Comparison of ENCODE assay signal across 14 cellular contexts in the genomic region with DNA sequence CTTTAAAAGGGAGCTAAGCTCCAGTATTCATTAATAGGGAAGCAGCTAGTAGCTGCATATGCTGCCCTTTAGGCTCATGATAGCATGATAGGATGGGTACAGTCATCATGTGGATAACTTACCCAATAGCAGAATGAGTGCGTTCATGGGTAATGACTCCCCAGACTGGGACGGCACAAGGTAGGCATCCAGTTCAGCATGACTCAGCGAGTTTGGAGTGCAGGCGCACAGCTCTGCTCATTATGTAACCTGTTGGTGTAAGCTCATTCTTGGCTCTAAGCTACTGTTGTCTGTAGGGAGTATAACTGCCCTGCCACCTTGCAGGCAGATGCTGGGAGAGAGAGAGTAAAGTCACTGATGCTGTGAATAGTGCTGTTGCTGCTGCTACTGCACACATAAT.
DNase-seq lines count a peak whose midpoint lies in the region; ATAC-seq and TF ChIP-seq lines count a peak whose summit lies in the region.
"Had no signal": no experiment of that assay in that cellular context is flagged by ENCODE, and none has a peak within 500 bp of the region (broad histone marks: within the 10 kb centered on the region; RNA-seq: fewer than 3 reads in every experiment).

No MANE protein-coding gene starts in this region.

- H3K9me3 ChIP-seq in body of pancreas (no peaks in the 10 kb centered on the region), right cardiac atrium (ENCODE audit: control insufficient read depth, low read length) (no peaks in the 10 kb centered on the region)

- peaks cover 4% of the 10 kb centered on the region for H3K27me3 Mint-ChIP-seq in nephron progenitor cell (ENCODE audit: low read depth, poor library complexity)
- H3K27me3 Mint-ChIP-seq: progenitor cell of endocrine pancreas had no signal

- H3K4me3 ChIP-seq in body of pancreas: no peak overlapping the region
- H3K4me3 ChIP-seq in right cardiac atrium (ENCODE audit: low read length): no peak overlapping the region
- H3K4me3 ChIP-seq: tibial nerve had no signal

- H3K36me3 ChIP-seq in body of pancreas (replicated peaks in 1 of 2; ENCODE audit: insufficient read depth in 1 of 2, low read depth in 2 of 2): no peaks in the 10 kb centered on the region
- H3K36me3 ChIP-seq: tibial nerve had no signal

- H3K36me3 Mint-ChIP-seq in nephron progenitor cell (ENCODE audit: low read depth): no peaks in the 10 kb centered on the region
- H3K36me3 Mint-ChIP-seq: brain had no signal

- H3K27ac Mint-ChIP-seq in nephron progenitor cell: no peak overlapping the region
- H3K27ac Mint-ChIP-seq: brain, progenitor cell of endocrine pancreas had no signal

- H3K4me1 ChIP-seq in body of pancreas: peaks cover 16% of the 10 kb centered on the region
- no peaks in the 10 kb centered on the region for H3K4me1 ChIP-seq in right cardiac atrium (ENCODE audit: control insufficient read depth, insufficient read depth, low read length)
- H3K4me1 ChIP-seq: tibial nerve had no signal

- H3K27ac ChIP-seq in body of pancreas (peak overlapping the region in 1 of 4 donors; percentile 32), right cardiac atrium (ENCODE audit: low read length) (no peak overlapping the region)
- H3K27ac ChIP-seq: tibial nerve had no signal

- in situ Hi-C loops in KBM-7 (cut with MboI; ENCODE audit: low pct_unique_long_range_greater_than_20kb, low sequenced_read_pairs): no loop called here

- H3K4me1 Mint-ChIP-seq in nephron progenitor cell: no peaks in the 10 kb centered on the region
- H3K4me1 Mint-ChIP-seq: brain had no signal

- no peak overlapping the region for H3K4me3 Mint-ChIP-seq in nephron progenitor cell
- H3K4me3 Mint-ChIP-seq: brain had no signal

- TF ChIP-seq CTCF in body of pancreas (IDR thresholded peaks at IDR 0.05) (no peak), nephron progenitor cell (IDR thresholded peaks at IDR 0.05) (no peak)

- no peak for TF ChIP-seq POLR2A in body of pancreas (IDR thresholded peaks at IDR 0.05)

- H3K27me3 ChIP-seq in body of pancreas (no peaks in the 10 kb centered on the region), right cardiac atrium (ENCODE audit: control insufficient read depth, insufficient read depth) (no peaks in the 10 kb centered on the region)
- H3K27me3 ChIP-seq: tibial nerve had no signal

- 70 to 73% methylated on average over 4 of the region's 4 CpGs for WGBS in body of pancreas, 2 donors
- 88% methylated on average over 4 of the region's 4 CpGs for WGBS in right cardiac atrium

- H3K9me3 Mint-ChIP-seq in nephron progenitor cell: peaks cover 41% of the 10 kb centered on the region

- intact Hi-C loops in body of pancreas (cut with DNase I) (no loop called here), right cardiac atrium (cut with DNase I) (no loop called here)

- peak; percentile 74 for ATAC-seq in body of pancreas
- no peak for ATAC-seq in right cardiac atrium

- DNase-seq in NCI-H748 (lab: John Stamatoyannopoulos, UW; ENCODE audit: unreplicated experiment): peak; percentile 70
- DNase-seq in NCI-H748 treated with DMSO at 0.1 percent for 48 hours (lab: John Stamatoyannopoulos, UW): no peak
- peak; percentile 8 for DNase-seq in KBM-7
- DNase-seq in body of pancreas: peak; percentile 45 to 60 (median 52)
- peak; percentile 15 for DNase-seq in nephron progenitor cell
- DNase-seq in activated T-cell treated with anti-CD3 and anti-CD28 coated beads, Interleukin-2, amount 50 U/mL, for 48 hours: no peak
- DNase-seq in DMS153 (lab: John Stamatoyannopoulos, UW): no peak
- no peak for DNase-seq in right cardiac atrium
- DNase-seq: activated gamma-delta T cell treated with Interleukin-2 at 50 U/mL for 16 hours; NCI-H1048; stimulated activated CD8-positive, alpha-beta memory T cell treated with anti-CD3 and anti-CD28 coated beads, Interleukin-4, amount 100 ng/mL, for 48 hours had no signal

Comparison
In these comparisons a context has a peak if more than half of its experiments do, and no peak if none do; other contexts are left out.
1. DNase-seq: peak in NCI-H748 (single experiment), KBM-7 (single experiment), body of pancreas (4 of 4) and nephron progenitor cell (single experiment); none in NCI-H748 treated with DMSO at 0.1 percent for 48 hours (single experiment), activated T-cell treated with anti-CD3 and anti-CD28 coated beads, Interleukin-2, amount 50 U/mL, for 48 hours (0 of 2), DMS153 (single experiment) and right cardiac atrium (0 of 3).